ENCODE assay signal across 7 cellular contexts in the genomic region with DNA sequence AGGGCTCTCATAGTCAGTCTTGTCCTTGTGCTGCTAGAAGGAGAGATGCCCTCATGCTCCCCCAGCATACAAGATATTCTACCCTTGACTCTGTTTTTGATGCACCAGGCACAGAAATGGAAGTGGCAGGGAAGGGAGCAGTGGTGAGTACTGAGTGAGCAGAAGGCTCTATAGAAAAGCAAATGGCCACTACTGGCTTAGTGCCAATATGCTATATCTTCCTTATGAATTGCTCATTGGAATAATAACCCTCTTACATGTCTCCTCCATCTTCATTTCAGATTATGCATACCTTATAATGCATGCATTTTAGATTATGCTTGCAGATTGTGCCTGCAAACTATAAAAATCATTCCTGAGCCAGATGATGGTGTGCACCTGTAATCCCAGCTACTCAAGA.
"Had no signal": no experiment of that assay in that cellular context is flagged by ENCODE, and none has a peak within 500 bp of the region (broad histone marks: within the 10 kb centered on the region; RNA-seq: fewer than 3 reads in every experiment).

No MANE protein-coding gene starts in this region.

- H3K4me3 ChIP-seq: GM12878 had no signal

- FAIRE-seq: G401.6, GM12878, GM12892, GM18507, GM19239 had no signal

- ATAC-seq: GM12878 had no signal

- DNase-seq: GDM1, GF-D8 had no signal
